Comparison of ENCODE assay signal across 8 cellular contexts in the genomic region with DNA sequence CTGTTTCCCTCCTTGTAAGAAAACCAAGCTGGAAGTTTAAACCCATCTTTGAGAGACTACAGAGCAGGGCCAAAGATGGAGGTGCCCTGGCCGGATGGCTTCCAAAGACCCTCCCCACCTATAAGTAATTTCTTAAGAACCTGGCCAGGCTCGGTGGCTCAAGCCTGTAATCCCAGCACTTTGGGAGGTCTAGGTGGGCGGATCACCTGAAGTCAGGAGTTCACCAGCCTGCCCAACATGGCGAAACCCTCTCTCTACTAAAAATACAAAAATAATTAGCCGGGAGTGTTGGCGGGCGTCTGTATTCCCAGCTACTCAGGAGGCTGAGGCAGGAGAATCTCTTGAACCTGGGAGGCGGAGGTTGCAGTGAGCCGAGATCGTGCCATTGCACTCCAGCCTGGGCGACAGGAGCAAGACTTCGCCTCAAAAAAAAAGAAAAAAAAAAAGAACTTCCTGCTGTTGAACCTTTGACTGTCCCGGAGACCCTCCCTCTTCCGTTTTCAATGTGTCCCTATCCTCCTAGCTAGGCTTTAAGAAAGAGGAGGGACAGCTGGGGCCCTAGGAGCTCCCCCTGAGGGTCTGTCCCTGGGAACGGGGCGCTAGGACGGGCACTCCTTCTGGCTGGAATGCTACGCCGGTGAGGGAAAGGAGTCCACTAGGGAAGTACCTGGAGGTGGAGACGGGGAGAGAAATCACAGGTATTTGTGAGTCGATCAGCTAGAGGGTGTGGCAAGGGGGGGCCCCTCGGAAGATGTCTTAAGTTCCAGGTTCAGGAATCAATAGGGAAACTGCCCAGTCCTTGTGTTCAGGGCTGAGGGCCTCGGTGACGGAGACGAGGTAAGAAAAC. TPM values are rescaled to one million over a fixed set of nuclear protein-coding genes. Genes with fewer than 3 reads are reported as not detected.
DNase-seq lines count a peak whose midpoint lies in the region; ATAC-seq and TF ChIP-seq lines count a peak whose summit lies in the region.

No MANE protein-coding gene starts in this region.

- 12 to 17% methylated on average over 8 to 11 of the region's 25 CpGs for WGBS in gastroesophageal sphincter (ENCODE audit: low coverage in 1 of 2), 2 donors

- peaks cover 0 to 33% (median 7%) of the 10 kb centered on the region in 3 donors for H3K4me1 ChIP-seq in gastroesophageal sphincter
- H3K4me1 ChIP-seq in osteoblast (ENCODE audit: insufficient read depth, low read length): peaks cover 55% of the 10 kb centered on the region

- TF ChIP-seq POLR2A in gastroesophageal sphincter (IDR thresholded peaks at IDR 0.05): no peak

- peak overlapping the region; percentile 94 for H3K4me3 Mint-ChIP-seq in activated naive CD4-positive, alpha-beta T cell treated with anti-CD3 and anti-CD28 coated beads, Interleukin-2, amount 50 U/mL, for 24 hours

- TF ChIP-seq CTCF in HL-60 (IDR thresholded peaks at IDR 0.05; ENCODE audit: insufficient read depth, low read length) (no peak), WERI-Rb-1 (IDR thresholded peaks at IDR 0.05; ENCODE audit: low read depth, low read length) (0 out of 2 replicates have a peak, but pooled peaks have one; percentile 27), gastroesophageal sphincter (IDR thresholded peaks at IDR 0.05) (no peak), osteoblast (IDR thresholded peaks at IDR 0.05; ENCODE audit: extremely low read depth, low read depth, low read length) (no peak)

- H3K27me3 Mint-ChIP-seq in activated naive CD4-positive, alpha-beta T cell treated with anti-CD3 and anti-CD28 coated beads, Interleukin-2, amount 50 U/mL, for 24 hours: no peaks in the 10 kb centered on the region

- H3K27me3 ChIP-seq in HL-60 (ENCODE audit: insufficient read depth, poor library complexity, severe bottlenecking) (no peaks in the 10 kb centered on the region), WERI-Rb-1 (ENCODE audit: insufficient read depth, low read depth, severe bottlenecking) (no peaks in the 10 kb centered on the region), gastroesophageal sphincter (no peaks in the 10 kb centered on the region), osteoblast (ENCODE audit: insufficient read depth, low read length) (no peaks in the 10 kb centered on the region)

- peak overlapping the region; percentile 95 for H3K27ac Mint-ChIP-seq in activated naive CD4-positive, alpha-beta T cell treated with anti-CD3 and anti-CD28 coated beads, Interleukin-2, amount 50 U/mL, for 24 hours

- peak overlapping the region; percentile 89 for H3K4me2 ChIP-seq in osteoblast (ENCODE audit: insufficient read depth, low read length)

- H3K36me3 ChIP-seq in WERI-Rb-1: no peaks in the 10 kb centered on the region
- peaks cover 0 to 3% of the 10 kb centered on the region in 2 donors for H3K36me3 ChIP-seq in gastroesophageal sphincter
- no peaks in the 10 kb centered on the region for H3K36me3 ChIP-seq in osteoblast (ENCODE audit: insufficient read depth, low read length)

- peak overlapping the region; percentile 80 for H2AFZ ChIP-seq in osteoblast (ENCODE audit: low read length)

- no peaks in the 10 kb centered on the region for H3K36me3 Mint-ChIP-seq in activated naive CD4-positive, alpha-beta T cell treated with anti-CD3 and anti-CD28 coated beads, Interleukin-2, amount 50 U/mL, for 24 hours

- no peaks in the 10 kb centered on the region for H3K9me3 Mint-ChIP-seq in activated naive CD4-positive, alpha-beta T cell treated with anti-CD3 and anti-CD28 coated beads, Interleukin-2, amount 50 U/mL, for 24 hours

- peak overlapping the region; percentile 54 for H3K4me3 ChIP-seq in HL-60 (replicated peaks; ENCODE audit: insufficient read depth, low read length)
- H3K4me3 ChIP-seq in WERI-Rb-1 (ENCODE audit: low read depth, low read length): peak overlapping the region; percentile 81
- peak overlapping the region; percentile 48 to 56 for H3K4me3 ChIP-seq in gastroesophageal sphincter
- H3K4me3 ChIP-seq in osteoblast (ENCODE audit: insufficient read depth, low read length): peak overlapping the region; percentile 76

- DNase-seq in activated naive CD4-positive, alpha-beta T cell (lab: John Stamatoyannopoulos, UW): no peak
- DNase-seq in HL-60 (ENCODE audit: low read depth in 1 of 2, low spot score in 1 of 2): no peak
- peak; percentile 53 for DNase-seq in WERI-Rb-1
- DNase-seq in osteoblast (ENCODE audit: insufficient read length, low spot score, missing footprints): no peak
- DNase-seq in putamen (ENCODE audit: low spot score): no peak

- H3K4me1 Mint-ChIP-seq in activated naive CD4-positive, alpha-beta T cell treated with anti-CD3 and anti-CD28 coated beads, Interleukin-2, amount 50 U/mL, for 24 hours: peaks cover 66% of the 10 kb centered on the region

- H4K20me1 ChIP-seq in osteoblast (ENCODE audit: insufficient read depth, low read length): no peaks in the 10 kb centered on the region

- no peaks in the 10 kb centered on the region for H3K9me3 ChIP-seq in WERI-Rb-1 (ENCODE audit: severe bottlenecking)
- no peaks in the 10 kb centered on the region for H3K9me3 ChIP-seq in gastroesophageal sphincter
- no peaks in the 10 kb centered on the region for H3K9me3 ChIP-seq in osteoblast (ENCODE audit: low read depth, low read length)

- ATAC-seq in gastroesophageal sphincter (peak; percentile 40), GM18520 (IDR thresholded peaks at IDR 0.05; ENCODE audit: unreplicated experiment) (no peak)

- TF ChIP-seq EP300 in gastroesophageal sphincter (IDR thresholded peaks at IDR 0.05): no peak

- H3K27ac ChIP-seq in HL-60 (replicated peaks) (peak overlapping the region; percentile 65), WERI-Rb-1 (peak overlapping the region; percentile 74), gastroesophageal sphincter (peak overlapping the region; percentile 68 to 89 (median 84)), osteoblast (ENCODE audit: low read depth, low read length) (peak overlapping the region; percentile 95)

- H3K79me2 ChIP-seq in osteoblast (ENCODE audit: insufficient read depth, low read length): no peaks in the 10 kb centered on the region

RNA-seq across cellular contexts. Expression of gene SIT1, which starts 4.8 kb away (rescaled TPM):
- total RNA-seq in gastroesophageal sphincter (1 to 10 TPM in 3 of 4 donors, not detected in 1; 1.2 to 1.6 (median 1.6) TPM), osteoblast (0.36 TPM in 1 of 2 replicates, not detected in the other)

RNA-seq across cellular contexts. Expression of gene RMRP, which starts 11.9 kb away (rescaled TPM):
- total RNA-seq in gastroesophageal sphincter (1,000 to 10,000 TPM; 1,650 to 4,855 (median 3,807) TPM), osteoblast (88,726 and 110,601 TPM in 2 replicates)

RNA-seq across cellular contexts. Expression of gene CCDC107, which starts 12.1 kb away (rescaled TPM):
- total RNA-seq in gastroesophageal sphincter: 10 to 100 TPM; 61.9 to 94.2 (median 87.0) TPM
- total RNA-seq in osteoblast: 10.6 and 15.6 TPM in 2 replicates

RNA-seq across cellular contexts. Expression of gene ARHGEF39, which starts 19.0 kb away (rescaled TPM):
- total RNA-seq in gastroesophageal sphincter (1 to 10 TPM in 2 of 4 donors, under 1 TPM in 2; 0.52 to 2.2 (median 0.81) TPM), osteoblast (0.36 and 0.88 TPM in 2 replicates)

RNA-seq across cellular contexts. Expression of gene CD72, which starts 27.7 kb away (rescaled TPM):
- total RNA-seq in gastroesophageal sphincter (1 to 10 TPM; 1.0 to 2.0 (median 1.5) TPM), osteoblast (2.7 and 2.9 TPM in 2 replicates)

Comparison
In these comparisons a context has a peak if more than half of its experiments do, and no peak if none do; other contexts are left out.
1. RNA of gene RMRP, which starts 11.9 kb away (total RNA-seq): 88,726 to 110,601 TPM in osteoblast; 1,650 to 4,855 TPM in gastroesophageal sphincter; every median in the first group is over 10 times any median in the second.
2. Peak in every context shown above with its lines, with median percentiles within 50 percentile points of each other: H3K27ac ChIP-seq and H3K4me3 ChIP-seq.